ENCODE assay signal across 17 cellular contexts in genomic region chrX:46722742-46723568, GRCh38. TPM values are rescaled to one million over a fixed set of nuclear protein-coding genes. Genes with fewer than 3 reads are reported as not detected.
DNase-seq lines count a peak whose midpoint lies in the region; ATAC-seq and TF ChIP-seq lines count a peak whose summit lies in the region.
"Had no signal": no experiment of that assay in that cellular context is flagged by ENCODE, and none has a peak within 500 bp of the region (broad histone marks: within the 10 kb centered on the region; RNA-seq: fewer than 3 reads in every experiment).

No MANE protein-coding gene starts in this region.

- H3K27ac ChIP-seq in PC-3 (ENCODE audit: low read length), result peak overlapping the region; percentile 45
- peak overlapping the region; percentile 71 for H3K27ac ChIP-seq in epithelial cell of prostate
- H3K27ac ChIP-seq: esophagus muscularis mucosa, parathyroid adenoma had no signal

- TF ChIP-seq CTCF in PC-3 (conservative IDR thresholded peaks at IDR 0.05; ENCODE audit: low read depth, low read length), result no peak
- no peak for TF ChIP-seq CTCF in type B pancreatic cell (conservative IDR thresholded peaks at IDR 0.05)

- H3K9me3 ChIP-seq in PC-3 (ENCODE audit: low read length), result no peaks in the 10 kb centered on the region
- H3K9me3 ChIP-seq: esophagus muscularis mucosa had no signal

- H2AFZ ChIP-seq in PC-3 (ENCODE audit: low read length), result no peak overlapping the region
- H2AFZ ChIP-seq: parathyroid adenoma had no signal

- H3K4me2 ChIP-seq in PC-3 (ENCODE audit: low read length), result 0 out of 2 replicates have a peak overlapping the region, but pooled peaks have one; percentile 16

- intact Hi-C loops in activated CD4-positive, alpha-beta memory T cell treated with anti-CD3 and anti-CD28 coated beads for 36 hours (cut with micrococcal nuclease), result no loop called here
- intact Hi-C loops in PC-3 (cut with micrococcal nuclease), result no loop called here

- CTCF ChIA-PET in activated CD4-positive, alpha-beta memory T cell treated with anti-CD3 and anti-CD28 coated beads for 36 hours (lab: Charles Lee), result no interaction called here
- CTCF ChIA-PET in activated CD4-positive, alpha-beta memory T cell treated with anti-CD3 and anti-CD28 coated beads, Interleukin-2, amount 10 ng/mL, durations not matched to agents 7 days and 5 days (lab: Charles Lee), result no interaction called here
- CTCF ChIA-PET in PC-3 (lab: Charles Lee), result no interaction called here

- H3K27ac Mint-ChIP-seq in activated CD4-positive, alpha-beta memory T cell treated with anti-CD3 and anti-CD28 coated beads for 36 hours, result peak overlapping the region; percentile 38
- H3K27ac Mint-ChIP-seq in activated CD4-positive, alpha-beta memory T cell treated with anti-CD3 and anti-CD28 coated beads, Interleukin-2, amount 10 ng/mL, durations not matched to agents 7 days and 5 days, result no peak overlapping the region
- H3K27ac Mint-ChIP-seq in stimulated activated memory B cell treated with anti-CD40 and anti-IgM and Interleukin-4, amounts not matched to agents 10 μg/mL and 1 μg/mL and 100 μg/mL, for 72 hours, result peak overlapping the region; percentile 51
- no peak overlapping the region for H3K27ac Mint-ChIP-seq in type B pancreatic cell
- H3K27ac Mint-ChIP-seq: CD4-positive, alpha-beta memory T cell had no signal

- H3K4me1 Mint-ChIP-seq in activated CD4-positive, alpha-beta memory T cell treated with anti-CD3 and anti-CD28 coated beads for 36 hours (ENCODE audit: low read depth), result peaks cover 22% of the 10 kb centered on the region
- H3K4me1 Mint-ChIP-seq in activated CD4-positive, alpha-beta memory T cell treated with anti-CD3 and anti-CD28 coated beads, Interleukin-2, amount 10 ng/mL, durations not matched to agents 7 days and 5 days, result peaks cover 20% of the 10 kb centered on the region
- peaks cover 53% of the 10 kb centered on the region for H3K4me1 Mint-ChIP-seq in stimulated activated memory B cell treated with anti-CD40 and anti-IgM and Interleukin-4, amounts not matched to agents 10 μg/mL and 1 μg/mL and 100 μg/mL, for 72 hours
- H3K4me1 Mint-ChIP-seq in type B pancreatic cell (ENCODE audit: unreplicated experiment), result no peaks in the 10 kb centered on the region
- H3K4me1 Mint-ChIP-seq: CD4-positive, alpha-beta memory T cell had no signal

- H3K4me3 ChIP-seq in PC-3 (ENCODE audit: low read length), result no peak overlapping the region
- H3K4me3 ChIP-seq: esophagus muscularis mucosa had no signal

- peaks cover 14% of the 10 kb centered on the region; the same call in 1 of the 2 replicates for H4K20me1 ChIP-seq in PC-3 (ENCODE audit: low read length)

- no peaks in the 10 kb centered on the region for H3K9me2 ChIP-seq in PC-3 (replicated peaks; ENCODE audit: low read length)

- no peaks in the 10 kb centered on the region for H3K36me3 ChIP-seq in PC-3 (ENCODE audit: low read depth, low read length)
- H3K36me3 ChIP-seq: esophagus muscularis mucosa had no signal

- H3K36me3 Mint-ChIP-seq in activated CD4-positive, alpha-beta memory T cell treated with anti-CD3 and anti-CD28 coated beads for 36 hours, result no peaks in the 10 kb centered on the region
- peaks cover 10% of the 10 kb centered on the region for H3K36me3 Mint-ChIP-seq in activated CD4-positive, alpha-beta memory T cell treated with anti-CD3 and anti-CD28 coated beads, Interleukin-2, amount 10 ng/mL, durations not matched to agents 7 days and 5 days (ENCODE audit: low read depth)
- peaks cover 21% of the 10 kb centered on the region for H3K36me3 Mint-ChIP-seq in stimulated activated memory B cell treated with anti-CD40 and anti-IgM and Interleukin-4, amounts not matched to agents 10 μg/mL and 1 μg/mL and 100 μg/mL, for 72 hours
- H3K36me3 Mint-ChIP-seq in type B pancreatic cell, result no peaks in the 10 kb centered on the region
- H3K36me3 Mint-ChIP-seq: CD4-positive, alpha-beta memory T cell had no signal

- H3K79me2 ChIP-seq in PC-3 (ENCODE audit: low read length), result peaks cover 85% of the 10 kb centered on the region

- no peak overlapping the region for H3K9ac ChIP-seq in PC-3 (ENCODE audit: low read length)
- H3K9ac ChIP-seq: parathyroid adenoma had no signal

- H3F3A ChIP-seq in PC-3 (ENCODE audit: low read length, unreplicated experiment), result no peaks in the 10 kb centered on the region

- H3K4me1 ChIP-seq in PC-3 (ENCODE audit: insufficient read depth, low read length), result peaks cover 9% of the 10 kb centered on the region
- H3K4me1 ChIP-seq: esophagus muscularis mucosa, parathyroid adenoma had no signal

- BruUV-seq in PC-3 (replicated peaks; lab: Mats Ljungman, UMichigan), result no TSS peak

- no peaks in the 10 kb centered on the region for H3K27me3 ChIP-seq in PC-3 (ENCODE audit: low read length)
- H3K27me3 ChIP-seq: esophagus muscularis mucosa had no signal

- no peak for DNase-seq in activated CD4-positive, alpha-beta memory T cell treated with anti-CD3 and anti-CD28 coated beads for 36 hours
- no peak for DNase-seq in activated CD4-positive, alpha-beta memory T cell treated with anti-CD3 and anti-CD28 coated beads, Interleukin-2, amount 10 ng/mL, durations not matched to agents 7 days and 5 days
- DNase-seq in PC-3 (peak; percentile 29), epithelial cell of prostate (ENCODE audit: low read depth, low spot score) (no peak), type B pancreatic cell (ENCODE audit: extremely low spot score, unreplicated experiment) (no peak)
- DNase-seq: 8988T; activated effector memory CD4-positive, alpha-beta T cell treated with Interleukin-2 at 50 U/mL for 16 hours; amygdala; CD4-positive, alpha-beta memory T cell; GOT3; hypothalamus had no signal

- no peaks in the 10 kb centered on the region for H3K27me3 Mint-ChIP-seq in activated CD4-positive, alpha-beta memory T cell treated with anti-CD3 and anti-CD28 coated beads for 36 hours
- H3K27me3 Mint-ChIP-seq in activated CD4-positive, alpha-beta memory T cell treated with anti-CD3 and anti-CD28 coated beads, Interleukin-2, amount 10 ng/mL, durations not matched to agents 7 days and 5 days, result no peaks in the 10 kb centered on the region
- H3K27me3 Mint-ChIP-seq in stimulated activated memory B cell treated with anti-CD40 and anti-IgM and Interleukin-4, amounts not matched to agents 10 μg/mL and 1 μg/mL and 100 μg/mL, for 72 hours, result no peaks in the 10 kb centered on the region
- H3K27me3 Mint-ChIP-seq in type B pancreatic cell, result no peaks in the 10 kb centered on the region
- H3K27me3 Mint-ChIP-seq: CD4-positive, alpha-beta memory T cell had no signal

- ATAC-seq in PC-3, result peak; percentile 49
- no peak for ATAC-seq in stimulated activated memory B cell treated with anti-CD40 and anti-IgM and Interleukin-4, amounts not matched to agents 10 μg/mL and 1 μg/mL and 100 μg/mL, for 72 hours
- ATAC-seq in GM18909 (IDR thresholded peaks at IDR 0.05; ENCODE audit: poor library complexity, unreplicated experiment), result no peak
- ATAC-seq in GM21825 (IDR thresholded peaks at IDR 0.05; ENCODE audit: unreplicated experiment), result no peak
- ATAC-seq: left lobe of liver had no signal

- POLR2A ChIA-PET in activated CD4-positive, alpha-beta memory T cell treated with anti-CD3 and anti-CD28 coated beads for 36 hours (lab: Charles Lee), result no interaction called here
- POLR2A ChIA-PET in activated CD4-positive, alpha-beta memory T cell treated with anti-CD3 and anti-CD28 coated beads, Interleukin-2, amount 10 ng/mL, durations not matched to agents 7 days and 5 days (lab: Charles Lee), result no interaction called here
- POLR2A ChIA-PET in PC-3 (lab: Charles Lee; ENCODE audit: unreplicated experiment), result no interaction called here

- H3K9me3 Mint-ChIP-seq in activated CD4-positive, alpha-beta memory T cell treated with anti-CD3 and anti-CD28 coated beads for 36 hours, result no peaks in the 10 kb centered on the region
- peaks cover 4% of the 10 kb centered on the region for H3K9me3 Mint-ChIP-seq in activated CD4-positive, alpha-beta memory T cell treated with anti-CD3 and anti-CD28 coated beads, Interleukin-2, amount 10 ng/mL, durations not matched to agents 7 days and 5 days
- no peaks in the 10 kb centered on the region for H3K9me3 Mint-ChIP-seq in stimulated activated memory B cell treated with anti-CD40 and anti-IgM and Interleukin-4, amounts not matched to agents 10 μg/mL and 1 μg/mL and 100 μg/mL, for 72 hours
- no peaks in the 10 kb centered on the region for H3K9me3 Mint-ChIP-seq in type B pancreatic cell

- H3K4me3 Mint-ChIP-seq in activated CD4-positive, alpha-beta memory T cell treated with anti-CD3 and anti-CD28 coated beads for 36 hours, result no peak overlapping the region
- no peak overlapping the region for H3K4me3 Mint-ChIP-seq in activated CD4-positive, alpha-beta memory T cell treated with anti-CD3 and anti-CD28 coated beads, Interleukin-2, amount 10 ng/mL, durations not matched to agents 7 days and 5 days
- no peak overlapping the region for H3K4me3 Mint-ChIP-seq in stimulated activated memory B cell treated with anti-CD40 and anti-IgM and Interleukin-4, amounts not matched to agents 10 μg/mL and 1 μg/mL and 100 μg/mL, for 72 hours
- H3K4me3 Mint-ChIP-seq in type B pancreatic cell, result no peak overlapping the region
- H3K4me3 Mint-ChIP-seq: CD4-positive, alpha-beta memory T cell had no signal

RNA-seq across cellular contexts. Expression of gene SLC9A7, which starts 36.0 kb away (rescaled TPM):
- total RNA-seq in activated CD4-positive, alpha-beta memory T cell treated with anti-CD3 and anti-CD28 coated beads for 36 hours, result 10 to 100 TPM; 17.7 to 17.8 TPM
- 10 to 100 TPM; 10.8 to 12.0 TPM for total RNA-seq in activated CD4-positive, alpha-beta memory T cell treated with anti-CD3 and anti-CD28 coated beads, Interleukin-2, amount 10 ng/mL, durations not matched to agents 7 days and 5 days
- total RNA-seq in PC-3 (2014; rRNA removed) (73.7 and 74.3 TPM in 2 replicates), type B pancreatic cell (ENCODE audit: low replicate concordance) (7.5 and 10.9 TPM in 2 replicates)

Comparison
In these comparisons a context has a peak if more than half of its experiments do, and no peak if none do; other contexts are left out.
1. H3K27ac Mint-ChIP-seq: peak in activated CD4-positive, alpha-beta memory T cell treated with anti-CD3 and anti-CD28 coated beads for 36 hours (single experiment) and stimulated activated memory B cell treated with anti-CD40 and anti-IgM and Interleukin-4, amounts not matched to agents 10 μg/mL and 1 μg/mL and 100 μg/mL, for 72 hours (single experiment); none in activated CD4-positive, alpha-beta memory T cell treated with anti-CD3 and anti-CD28 coated beads, Interleukin-2, amount 10 ng/mL, durations not matched to agents 7 days and 5 days (single experiment) and type B pancreatic cell (single experiment).